Comparison of ENCODE assay signal across 10 cellular contexts in genomic region chr6:81767163-81768000, GRCh38. TPM values are rescaled to one million over a fixed set of nuclear protein-coding genes. Genes with fewer than 3 reads are reported as not detected.
DNase-seq lines count a peak whose midpoint lies in the region; ATAC-seq lines count a peak whose summit lies in the region.
"Had no signal": no experiment of that assay in that cellular context is flagged by ENCODE, and none has a peak within 500 bp of the region (broad histone marks: within the 10 kb centered on the region; RNA-seq: fewer than 3 reads in every experiment).

No MANE protein-coding gene starts in this region.

- DNase-seq in NOMO-1 treated with DMSO at 0.1 percent for 48 hours (lab: John Stamatoyannopoulos, UW; ENCODE audit: unreplicated experiment), result peak; percentile 54
- DNase-seq in fibroblast of gingiva (ENCODE audit: low read depth), result peak; percentile 87
- peak; percentile 75 for DNase-seq in renal cortical epithelial cell (ENCODE audit: low read depth)
- no peak for DNase-seq in stimulated activated CD4-positive, alpha-beta T cell treated with anti-CD3 and anti-CD28 coated beads, Interleukin-2, amount 100 ng/mL, for 24 hours
- DNase-seq in SW480 (ENCODE audit: low spot score), result no peak
- DNase-seq: activated CD4-positive, alpha-beta T cell treated with anti-CD3 and anti-CD28 coated beads for 1 hour; NCI-H69 had no signal

- ATAC-seq in GM18907 (IDR thresholded peaks at IDR 0.05; ENCODE audit: unreplicated experiment) (peak; percentile 20), GM18868 (IDR thresholded peaks at IDR 0.05; ENCODE audit: unreplicated experiment) (no peak), HG02973 (IDR thresholded peaks at IDR 0.05; ENCODE audit: unreplicated experiment) (no peak)

RNA-seq across cellular contexts. Expression of gene TENT5A, which starts 14.9 kb away (rescaled TPM):
- 2.6 and 7.3 TPM in 2 replicates for total RNA-seq in renal cortical epithelial cell

Comparison
In these comparisons a context has a peak if more than half of its experiments do, and no peak if none do; other contexts are left out.
1. DNase-seq: peak in NOMO-1 treated with DMSO at 0.1 percent for 48 hours (single experiment), fibroblast of gingiva (single experiment) and renal cortical epithelial cell (single experiment); none in stimulated activated CD4-positive, alpha-beta T cell treated with anti-CD3 and anti-CD28 coated beads, Interleukin-2, amount 100 ng/mL, for 24 hours (0 of 2) and SW480 (single experiment).